ENCODE assay signal across 15 cellular contexts in the genomic region with DNA sequence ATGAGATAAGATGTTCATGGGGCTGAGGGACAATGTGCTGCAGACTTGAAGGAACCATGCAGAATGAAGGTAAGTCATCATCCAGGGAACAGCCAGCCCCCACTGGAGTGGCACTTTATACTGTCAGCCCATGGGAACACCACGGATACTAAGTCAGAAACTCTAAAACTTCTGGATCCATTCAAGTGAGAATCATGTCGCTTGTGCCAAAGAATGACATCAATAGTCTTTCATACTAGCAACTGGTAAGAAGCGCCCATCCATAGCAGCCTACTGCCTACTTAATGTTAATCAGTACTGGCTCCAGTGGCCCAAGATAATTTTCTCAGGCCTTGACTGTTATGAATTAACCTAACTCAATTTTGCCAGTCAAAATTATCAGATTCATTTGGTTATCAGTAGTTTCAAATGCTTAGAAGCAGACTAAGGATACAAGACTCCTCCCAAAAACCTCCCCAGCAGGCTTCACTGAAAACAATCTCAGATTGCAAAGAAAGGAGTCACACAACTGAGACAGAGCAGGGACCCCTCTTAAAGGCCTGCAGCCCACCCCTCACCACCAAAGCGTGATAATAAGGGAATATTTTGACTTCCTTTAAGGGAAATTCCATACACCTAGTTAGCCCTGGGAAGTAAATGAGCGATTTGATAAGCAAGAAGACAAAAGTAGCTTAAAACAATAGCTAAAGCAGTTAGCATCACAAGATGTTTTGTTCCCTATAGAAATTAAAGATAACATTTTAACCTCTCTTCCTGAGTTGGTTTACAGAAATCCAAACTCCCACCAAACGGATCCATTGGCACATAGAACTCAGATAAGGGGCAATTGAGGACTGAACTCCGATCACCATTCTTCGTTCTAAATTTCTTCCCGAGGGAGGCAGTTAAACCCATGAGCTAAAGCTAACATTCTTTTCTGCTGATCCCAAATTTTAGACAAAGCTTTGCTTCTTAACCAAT.
"Had no signal": no experiment of that assay in that cellular context is flagged by ENCODE, and none has a peak within 500 bp of the region (broad histone marks: within the 10 kb centered on the region; RNA-seq: fewer than 3 reads in every experiment).

No MANE protein-coding gene starts in this region.

- H3K27me3 ChIP-seq: body of pancreas, heart left ventricle, right atrium auricular region, tibial nerve, vagina had no signal

- H3K4me3 ChIP-seq: body of pancreas, heart left ventricle, right atrium auricular region, tibial nerve, vagina had no signal

- H3K9me3 ChIP-seq: body of pancreas, right atrium auricular region, vagina had no signal

- H3K36me3 ChIP-seq: right atrium auricular region, vagina had no signal

- H3K9me3 Mint-ChIP-seq: dendritic cell treated with granulocyte-macrophage colony-stimulating factor and Interleukin-4, amounts not matched to agents 40 ng/mL and 50 ng/mL, for 4 days had no signal

- H3K4me3 Mint-ChIP-seq: dendritic cell treated with granulocyte-macrophage colony-stimulating factor and Interleukin-4, amounts not matched to agents 40 ng/mL and 50 ng/mL, for 4 days; WTC11 had no signal

- ATAC-seq: body of pancreas, esophagus mucosa, heart left ventricle, left ventricle myocardium superior had no signal

- H3K27ac Mint-ChIP-seq: dendritic cell treated with granulocyte-macrophage colony-stimulating factor and Interleukin-4, amounts not matched to agents 40 ng/mL and 50 ng/mL, for 4 days had no signal

- H3K27me3 Mint-ChIP-seq: dendritic cell treated with granulocyte-macrophage colony-stimulating factor and Interleukin-4, amounts not matched to agents 40 ng/mL and 50 ng/mL, for 4 days had no signal

- DNase-seq: activated CD4-positive, alpha-beta T cell treated with anti-CD3 and anti-CD28 coated beads for 48 hours; activated CD8-positive, alpha-beta memory T cell treated with anti-CD3 and anti-CD28 coated beads for 24 hours; activated naive CD4-positive, alpha-beta T cell treated with Interleukin-2 at 50 U/mL for 16 hours; body of pancreas; cerebellar nuclear complex; heart left ventricle; left ventricle myocardium superior; posterior cingulate gyrus; small intestine had no signal
